Comparison of ENCODE assay signal across 16 cellular contexts in genomic region chr17:49595980-49596379, GRCh38. TPM values are rescaled to one million over a fixed set of nuclear protein-coding genes. Genes with fewer than 3 reads are reported as not detected.
"Had no signal": no experiment of that assay in that cellular context is flagged by ENCODE, and none has a peak within 500 bp of the region (broad histone marks: within the 10 kb centered on the region; RNA-seq: fewer than 3 reads in every experiment).

No MANE protein-coding gene starts in this region.

- H3K4me3 ChIP-seq: colonic mucosa, dorsolateral prefrontal cortex, gastrocnemius medialis, heart right ventricle, left lung, prostate gland, thyroid gland, uterus had no signal

- H3K4me1 ChIP-seq: colonic mucosa, parathyroid adenoma, thyroid gland, uterus had no signal

- ATAC-seq: gastrocnemius medialis; left lung; naive thymus-derived CD4-positive, alpha-beta T cell; sciatic nerve had no signal

- H3K9me3 ChIP-seq: colonic mucosa, gastrocnemius medialis, heart right ventricle, left lung, prostate gland, thyroid gland, uterus had no signal

- H3K79me2 ChIP-seq: parathyroid adenoma had no signal

- H3K36me3 ChIP-seq: colonic mucosa, prostate gland, uterus had no signal

- H3K27ac ChIP-seq: colonic mucosa, gastrocnemius medialis, parathyroid adenoma, thyroid gland, uterus had no signal

- H3K9ac ChIP-seq: parathyroid adenoma had no signal

- H3K27me3 ChIP-seq: colonic mucosa, dorsolateral prefrontal cortex, gastrocnemius medialis, heart right ventricle, left lung, thyroid gland, uterus had no signal

- H2AFZ ChIP-seq: parathyroid adenoma had no signal

- DNase-seq: colonic mucosa; dorsolateral prefrontal cortex; effector CD8-positive, alpha-beta T cell; gastrocnemius medialis; heart right ventricle; left lung; naive thymus-derived CD4-positive, alpha-beta T cell; nephron progenitor cell; stimulated activated CD4-positive, alpha-beta T cell treated with anti-CD3 and anti-CD28 coated beads, Interleukin-12 subunit alpha, Interleukin-12 subunit beta, amount 100 ng/mL, for 4 hours; stimulated activated naive CD4-positive, alpha-beta T cell treated with Interleukin-2 at 50 U/mL for 16 hours; thyroid gland; uterus had no signal

RNA-seq across cellular contexts. Expression of gene NXPH3, which starts 20.3 kb away (rescaled TPM):
- total RNA-seq: mononuclear cell; naive thymus-derived CD4-positive, alpha-beta T cell had no signal
- polyA plus RNA-seq: naive thymus-derived CD4-positive, alpha-beta T cell had no signal
